16 cellular contexts compared by ENCODE assay signal in genomic region chr6:91664327-91664959, GRCh38.
DNase-seq lines count a peak whose midpoint lies in the region; ATAC-seq lines count a peak whose summit lies in the region.
"Had no signal": no experiment of that assay in that cellular context is flagged by ENCODE, and none has a peak within 500 bp of the region (broad histone marks: within the 10 kb centered on the region; RNA-seq: fewer than 3 reads in every experiment).

No MANE protein-coding gene starts in this region.

- no peak overlapping the region for H3K27ac ChIP-seq in aorta (ENCODE audit: low read depth in 1 of 2, low read length in 2 of 2)
- H3K27ac ChIP-seq: dorsolateral prefrontal cortex, left lung had no signal

- DNase-seq in glomerular visceral epithelial cell (ENCODE audit: extremely low spot score) (peak; percentile 2), DMS114 treated with DMSO at 0.1 percent for 48 hours (lab: John Stamatoyannopoulos, UW; ENCODE audit: unreplicated experiment) (no peak), aorta (no peak), GM19240 (ENCODE audit: insufficient read length, low spot score) (no peak), NCI-H128 (lab: John Stamatoyannopoulos, UW; ENCODE audit: unreplicated experiment) (no peak)
- DNase-seq: activated CD4-positive, CD25-positive, alpha-beta regulatory T cell treated with anti-CD3 and anti-CD28 coated beads, Interleukin-2, amount 50 U/mL, for 72 hours; activated CD8-positive, alpha-beta memory T cell treated with anti-CD3 and anti-CD28 coated beads, Interleukin-2, amount 50 U/mL, for 48 hours; activated naive CD4-positive, alpha-beta T cell treated with anti-CD3 and anti-CD28 coated beads for 36 hours; AML-193; DMS153; dorsolateral prefrontal cortex; left lung; NCI-H2081 had no signal

- WGBS in aorta, 2 donors, result 84 to 85% methylated on average over 2 of the region's 2 CpGs

- ATAC-seq in GM18508 (IDR thresholded peaks at IDR 0.05; ENCODE audit: insufficient read depth, unreplicated experiment) (peak; percentile 75), GM21390 (IDR thresholded peaks at IDR 0.05; ENCODE audit: unreplicated experiment) (peak; percentile 72), HG03159 (IDR thresholded peaks at IDR 0.05; ENCODE audit: unreplicated experiment) (peak; percentile 57), aorta (ENCODE audit: low FRiP score) (no peak)
- ATAC-seq: left lung had no signal

- no peaks in the 10 kb centered on the region for H3K4me1 ChIP-seq in aorta (ENCODE audit: control insufficient read depth in 1 of 2, insufficient read depth in 2 of 2, low read length in 2 of 2)
- H3K4me1 ChIP-seq: left lung had no signal

- no peak overlapping the region for H3K4me3 ChIP-seq in aorta (ENCODE audit: low read length in 2 of 2)
- H3K4me3 ChIP-seq: dorsolateral prefrontal cortex, left lung had no signal

- no peaks in the 10 kb centered on the region for H3K36me3 ChIP-seq in aorta (ENCODE audit: control insufficient read depth in 1 of 2, insufficient read depth in 2 of 2, low read length in 1 of 2)
- H3K36me3 ChIP-seq: left lung had no signal

- no peaks in the 10 kb centered on the region for H3K9me3 ChIP-seq in aorta (ENCODE audit: control insufficient read depth, low read length)

- no peaks in the 10 kb centered on the region for H3K27me3 ChIP-seq in aorta (ENCODE audit: control insufficient read depth in 1 of 2, insufficient read depth in 2 of 2, low read length in 1 of 2)
- H3K27me3 ChIP-seq: dorsolateral prefrontal cortex, left lung had no signal

- intact Hi-C loops in aorta (cut with DNase I), result no loop called here
